Comparison of ENCODE assay signal across 1 cellular context in the genomic region with DNA sequence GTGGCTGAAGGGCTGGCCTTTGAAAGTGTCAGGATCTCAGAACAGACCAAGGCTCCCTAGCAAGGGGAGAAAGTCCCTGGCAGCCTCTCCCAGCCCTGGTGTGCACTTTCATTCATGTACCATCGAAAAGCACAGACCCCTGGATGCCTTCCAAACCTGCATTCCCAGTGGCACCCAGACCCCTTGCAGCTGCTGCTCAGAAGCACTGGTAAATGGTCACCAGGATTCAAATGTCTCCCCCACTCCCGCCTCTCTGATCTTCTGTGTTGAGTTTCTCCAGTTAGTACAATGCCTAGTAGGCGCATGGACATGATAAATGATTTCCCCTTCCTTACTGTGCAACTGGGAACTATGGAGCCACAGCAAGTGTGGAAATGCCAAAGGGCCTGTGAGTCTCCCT.
TF ChIP-seq lines count a peak whose summit lies in the region.

No MANE protein-coding gene starts in this region.

TF ChIP-seq in WTC11, 78 proteins besides CTCF, POLR2A, EP300 and RAD21 (continued from another document):
- TF ChIP-seq, protein P1, sequence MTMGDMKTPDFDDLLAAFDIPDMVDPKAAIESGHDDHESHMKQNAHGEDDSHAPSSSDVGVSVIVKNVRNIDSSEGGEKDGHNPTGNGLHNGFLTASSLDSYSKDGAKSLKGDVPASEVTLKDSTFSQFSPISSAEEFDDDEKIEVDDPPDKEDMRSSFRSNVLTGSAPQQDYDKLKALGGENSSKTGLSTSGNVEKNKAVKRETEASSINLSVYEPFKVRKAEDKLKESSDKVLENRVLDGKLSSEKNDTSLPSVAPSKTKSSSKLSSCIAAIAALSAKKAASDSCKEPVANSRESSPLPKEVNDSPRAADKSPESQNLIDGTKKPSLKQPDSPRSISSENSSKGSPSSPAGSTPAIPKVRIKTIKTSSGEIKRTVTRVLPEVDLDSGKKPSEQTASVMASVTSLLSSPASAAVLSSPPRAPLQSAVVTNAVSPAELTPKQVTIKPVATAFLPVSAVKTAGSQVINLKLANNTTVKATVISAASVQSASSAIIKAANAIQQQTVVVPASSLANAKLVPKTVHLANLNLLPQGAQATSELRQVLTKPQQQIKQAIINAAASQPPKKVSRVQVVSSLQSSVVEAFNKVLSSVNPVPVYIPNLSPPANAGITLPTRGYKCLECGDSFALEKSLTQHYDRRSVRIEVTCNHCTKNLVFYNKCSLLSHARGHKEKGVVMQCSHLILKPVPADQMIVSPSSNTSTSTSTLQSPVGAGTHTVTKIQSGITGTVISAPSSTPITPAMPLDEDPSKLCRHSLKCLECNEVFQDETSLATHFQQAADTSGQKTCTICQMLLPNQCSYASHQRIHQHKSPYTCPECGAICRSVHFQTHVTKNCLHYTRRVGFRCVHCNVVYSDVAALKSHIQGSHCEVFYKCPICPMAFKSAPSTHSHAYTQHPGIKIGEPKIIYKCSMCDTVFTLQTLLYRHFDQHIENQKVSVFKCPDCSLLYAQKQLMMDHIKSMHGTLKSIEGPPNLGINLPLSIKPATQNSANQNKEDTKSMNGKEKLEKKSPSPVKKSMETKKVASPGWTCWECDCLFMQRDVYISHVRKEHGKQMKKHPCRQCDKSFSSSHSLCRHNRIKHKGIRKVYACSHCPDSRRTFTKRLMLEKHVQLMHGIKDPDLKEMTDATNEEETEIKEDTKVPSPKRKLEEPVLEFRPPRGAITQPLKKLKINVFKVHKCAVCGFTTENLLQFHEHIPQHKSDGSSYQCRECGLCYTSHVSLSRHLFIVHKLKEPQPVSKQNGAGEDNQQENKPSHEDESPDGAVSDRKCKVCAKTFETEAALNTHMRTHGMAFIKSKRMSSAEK (CRISPR knock-in tag; IDR thresholded peaks at IDR 0.05; ENCODE audit: borderline replicate concordance), result no peak
- TF ChIP-seq, protein P2, sequence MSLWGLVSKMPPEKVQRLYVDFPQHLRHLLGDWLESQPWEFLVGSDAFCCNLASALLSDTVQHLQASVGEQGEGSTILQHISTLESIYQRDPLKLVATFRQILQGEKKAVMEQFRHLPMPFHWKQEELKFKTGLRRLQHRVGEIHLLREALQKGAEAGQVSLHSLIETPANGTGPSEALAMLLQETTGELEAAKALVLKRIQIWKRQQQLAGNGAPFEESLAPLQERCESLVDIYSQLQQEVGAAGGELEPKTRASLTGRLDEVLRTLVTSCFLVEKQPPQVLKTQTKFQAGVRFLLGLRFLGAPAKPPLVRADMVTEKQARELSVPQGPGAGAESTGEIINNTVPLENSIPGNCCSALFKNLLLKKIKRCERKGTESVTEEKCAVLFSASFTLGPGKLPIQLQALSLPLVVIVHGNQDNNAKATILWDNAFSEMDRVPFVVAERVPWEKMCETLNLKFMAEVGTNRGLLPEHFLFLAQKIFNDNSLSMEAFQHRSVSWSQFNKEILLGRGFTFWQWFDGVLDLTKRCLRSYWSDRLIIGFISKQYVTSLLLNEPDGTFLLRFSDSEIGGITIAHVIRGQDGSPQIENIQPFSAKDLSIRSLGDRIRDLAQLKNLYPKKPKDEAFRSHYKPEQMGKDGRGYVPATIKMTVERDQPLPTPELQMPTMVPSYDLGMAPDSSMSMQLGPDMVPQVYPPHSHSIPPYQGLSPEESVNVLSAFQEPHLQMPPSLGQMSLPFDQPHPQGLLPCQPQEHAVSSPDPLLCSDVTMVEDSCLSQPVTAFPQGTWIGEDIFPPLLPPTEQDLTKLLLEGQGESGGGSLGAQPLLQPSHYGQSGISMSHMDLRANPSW (CRISPR knock-in tag; conservative IDR thresholded peaks at IDR 0.05; ENCODE audit: low read depth), result no peak
